ENCODE assay signal across 25 cellular contexts in genomic region chr22:27255580-27255979, GRCh38.
"Had no signal": no experiment of that assay in that cellular context is flagged by ENCODE, and none has a peak within 500 bp of the region (broad histone marks: within the 10 kb centered on the region; RNA-seq: fewer than 3 reads in every experiment).

No MANE protein-coding gene starts in this region.

- H3K27me3 ChIP-seq: gastrocnemius medialis had no signal

- H3K4me3 Mint-ChIP-seq: memory B cell; naive thymus-derived CD4-positive, alpha-beta T cell had no signal

- H3K27ac Mint-ChIP-seq: memory B cell; naive thymus-derived CD4-positive, alpha-beta T cell had no signal

- H3K36me3 Mint-ChIP-seq: memory B cell had no signal

- H3K4me1 ChIP-seq: esophagus muscularis mucosa, gastrocnemius medialis, left lung had no signal

- FAIRE-seq: colon, endothelial cell of umbilical vein, islet of Langerhans, keratinocyte had no signal

- H3K36me3 ChIP-seq: esophagus muscularis mucosa, gastrocnemius medialis, heart right ventricle, left lung had no signal

- H3K4me3 ChIP-seq: coronary artery, dorsolateral prefrontal cortex, esophagus muscularis mucosa, gastrocnemius medialis, heart right ventricle, left lung, lung had no signal

- ATAC-seq: gastrocnemius medialis; heart right ventricle; left cardiac atrium; left lung; left ventricle myocardium superior; naive thymus-derived CD4-positive, alpha-beta T cell had no signal

- H3K27ac ChIP-seq: coronary artery, dorsolateral prefrontal cortex, esophagus muscularis mucosa, gastrocnemius medialis, heart right ventricle, left lung had no signal

- DNase-seq: dermis blood vessel endothelial cell; dorsolateral prefrontal cortex; effector CD4-positive, alpha-beta T cell; effector memory CD4-positive, alpha-beta T cell; foreskin melanocyte; gastrocnemius medialis; glutamatergic neuron; head of caudate nucleus; heart right ventricle; hippocampal formation; left cardiac atrium; left lung; left ventricle myocardium superior; mammary epithelial cell; mesendoderm; midbrain; naive thymus-derived CD4-positive, alpha-beta T cell had no signal
